Comparison of ENCODE assay signal across 20 cellular contexts in the genomic region with DNA sequence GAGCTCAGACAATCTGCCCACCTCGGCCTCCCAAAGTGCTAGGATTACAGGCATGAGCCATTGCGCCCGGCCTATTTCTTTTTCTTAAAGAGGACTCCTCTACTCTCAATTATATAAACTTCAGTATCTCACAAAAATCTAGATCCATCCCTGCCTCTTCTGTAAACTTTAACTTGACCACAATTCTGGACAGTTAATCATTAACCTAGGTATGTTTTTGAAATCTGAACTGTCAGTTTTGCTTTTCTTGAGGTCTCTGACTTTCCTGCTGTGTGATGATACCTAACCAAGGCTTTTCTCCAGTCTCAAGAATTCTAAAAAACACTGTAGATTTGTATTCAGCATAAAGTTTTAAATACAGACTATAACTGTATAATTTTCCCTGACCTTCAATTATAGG.
DNase-seq lines count a peak whose midpoint lies in the region; ATAC-seq and TF ChIP-seq lines count a peak whose summit lies in the region.
"Had no signal": no experiment of that assay in that cellular context is flagged by ENCODE, and none has a peak within 500 bp of the region (broad histone marks: within the 10 kb centered on the region; RNA-seq: fewer than 3 reads in every experiment).

No MANE protein-coding gene starts in this region.

- no peak for DNase-seq in right lobe of liver
- DNase-seq in activated CD4-positive, alpha-beta T cell treated with anti-CD3 and anti-CD28 coated beads for 4 hours: no peak
- DNase-seq in central memory CD4-positive, alpha-beta T cell: no peak
- DNase-seq in left ventricle myocardium inferior: no peak
- DNase-seq: Calu3; CD4-positive, alpha-beta T cell; DMS79; H7; MV-4-11; NCI-H1417 treated with DMSO at 0.1 percent for 48 hours; NCI-H2029; NCI-H2171 treated with DMSO at 0.1 percent for 48 hours; NCI-H510A; NCI-H774; PC-9 had no signal

- 13% methylated on average over 3 of the region's 3 CpGs for WGBS in right lobe of liver (ENCODE audit: insufficient coverage, low coverage, low lambda C conversion rate, missing lambda C conversion rate)

- TF ChIP-seq CTCF in right lobe of liver (IDR thresholded peaks at IDR 0.05) (no peak), left ventricle myocardium inferior (IDR thresholded peaks at IDR 0.05; ENCODE audit: borderline replicate concordance) (no peak)

- no peaks in the 10 kb centered on the region for H3K27me3 ChIP-seq in right lobe of liver
- H3K27me3 ChIP-seq in left ventricle myocardium inferior (ENCODE audit: low read depth): no peaks in the 10 kb centered on the region
- H3K27me3 ChIP-seq: SJSA1 had no signal

- H3K9me3 ChIP-seq in right lobe of liver (no peaks in the 10 kb centered on the region), left ventricle myocardium inferior (replicated peaks) (peaks cover 12% of the 10 kb centered on the region)
- H3K9me3 ChIP-seq: SJSA1 had no signal

- no peak overlapping the region for H3K4me3 ChIP-seq in right lobe of liver
- H3K4me3 ChIP-seq in left ventricle myocardium inferior: no peak overlapping the region
- H3K4me3 ChIP-seq: K562, PC-9, SJSA1 had no signal

- H3K27ac ChIP-seq in right lobe of liver: peak overlapping the region in 2 of 3 donors; percentile 45 to 65
- no peak overlapping the region for H3K27ac ChIP-seq in left ventricle myocardium inferior (replicated peaks)
- H3K27ac ChIP-seq: PC-9, SJSA1 had no signal

- H3K4me1 ChIP-seq in right lobe of liver (peaks cover 0 to 19% (median 6%) of the 10 kb centered on the region in 4 donors), left ventricle myocardium inferior (no peaks in the 10 kb centered on the region)
- H3K4me1 ChIP-seq: SJSA1 had no signal

- intact Hi-C loops in right lobe of liver (cut with DNase I) (no loop called here), left ventricle myocardium inferior (cut with micrococcal nuclease) (no loop called here)

- peak; percentile 75 for ATAC-seq in GM18511 (IDR thresholded peaks at IDR 0.05; ENCODE audit: unreplicated experiment)
- peak; percentile 65 for ATAC-seq in GM19438 (IDR thresholded peaks at IDR 0.05; ENCODE audit: low read depth, unreplicated experiment)
- peak; percentile 49 for ATAC-seq in HG03342 (IDR thresholded peaks at IDR 0.05; ENCODE audit: unreplicated experiment)
- ATAC-seq in right lobe of liver: peak; percentile 76 to 95 (median 90)
- ATAC-seq: K562 had no signal

- TF ChIP-seq POLR2A in right lobe of liver (IDR thresholded peaks at IDR 0.05): no peak

- no peaks in the 10 kb centered on the region for H3K36me3 ChIP-seq in right lobe of liver
- no peaks in the 10 kb centered on the region for H3K36me3 ChIP-seq in left ventricle myocardium inferior
- H3K36me3 ChIP-seq: SJSA1 had no signal
